17 cellular contexts compared by ENCODE assay signal in genomic region chr11:72634472-72635095, GRCh38. TPM values are rescaled to one million over a fixed set of nuclear protein-coding genes. Genes with fewer than 3 reads are reported as not detected.
DNase-seq lines count a peak whose midpoint lies in the region; ATAC-seq and TF ChIP-seq lines count a peak whose summit lies in the region.
"Had no signal": no experiment of that assay in that cellular context is flagged by ENCODE, and none has a peak within 500 bp of the region (broad histone marks: within the 10 kb centered on the region; RNA-seq: fewer than 3 reads in every experiment).

No MANE protein-coding gene starts in this region.

- no peak for TF ChIP-seq EP300 in gastroesophageal sphincter (IDR thresholded peaks at IDR 0.05)

- H3K27me3 ChIP-seq in left ventricle myocardium inferior (ENCODE audit: low read depth) (no peaks in the 10 kb centered on the region), right atrium auricular region (no peaks in the 10 kb centered on the region), gastroesophageal sphincter (no peaks in the 10 kb centered on the region), psoas muscle (ENCODE audit: insufficient read depth in 3 of 3, low read length in 2 of 3) (no peaks in the 10 kb centered on the region)

- H3K9me3 ChIP-seq in left ventricle myocardium inferior (replicated peaks), result no peaks in the 10 kb centered on the region
- no peaks in the 10 kb centered on the region for H3K9me3 ChIP-seq in right atrium auricular region
- H3K9me3 ChIP-seq in gastroesophageal sphincter, result no peaks in the 10 kb centered on the region
- no peaks in the 10 kb centered on the region for H3K9me3 ChIP-seq in psoas muscle
- H3K9me3 ChIP-seq: A549 had no signal

- H3K36me3 ChIP-seq in left ventricle myocardium inferior (no peaks in the 10 kb centered on the region), right atrium auricular region (no peaks in the 10 kb centered on the region), gastroesophageal sphincter (no peaks in the 10 kb centered on the region), psoas muscle (ENCODE audit: insufficient read depth in 1 of 2, low read depth in 1 of 2) (no peaks in the 10 kb centered on the region)

- WGBS in gastroesophageal sphincter (ENCODE audit: low coverage in 1 of 2), 2 donors, result 39% methylated on average over 4 of the region's 7 CpGs; no CpG with 5 or more reads in 1 of the 2 donors
- 58 to 77% (median 77%) methylated on average over 7 of the region's 7 CpGs for whole genome bisulfite sequencing in psoas muscle, 3 donors

- DNase-seq in left ventricle myocardium inferior, result peak; percentile 45
- no peak for DNase-seq in right atrium auricular region (ENCODE audit: low spot score)
- DNase-seq in psoas muscle, result peak in 1 of 2 donors; percentile 45
- DNase-seq in NCI-H2196 (lab: John Stamatoyannopoulos, UW; ENCODE audit: unreplicated experiment), result no peak
- DNase-seq: HFFc6, MM.1S, NCI-H1105 treated with DMSO at 0.1 percent for 48 hours, NCI-H187, NCI-H774, PC-9 had no signal

- H3K27ac ChIP-seq in left ventricle myocardium inferior (replicated peaks) (peak overlapping the region; percentile 85), right atrium auricular region (peak overlapping the region in 1 of 2 donors; percentile 84), gastroesophageal sphincter (peak overlapping the region in 3 of 4 donors; percentile 24 to 89 (median 81)), psoas muscle (peak overlapping the region; percentile 36)
- H3K27ac ChIP-seq: A549, C4-2B, KMS-11 had no signal

- no peak overlapping the region for H3K4me3 ChIP-seq in left ventricle myocardium inferior
- H3K4me3 ChIP-seq in right atrium auricular region, result no peak overlapping the region
- no peak overlapping the region for H3K4me3 ChIP-seq in gastroesophageal sphincter
- no peak overlapping the region for H3K4me3 ChIP-seq in psoas muscle
- H3K4me3 ChIP-seq: A549, PC-9 had no signal

- TF ChIP-seq CTCF in left ventricle myocardium inferior (IDR thresholded peaks at IDR 0.05; ENCODE audit: borderline replicate concordance), result no peak
- TF ChIP-seq CTCF in right atrium auricular region (IDR thresholded peaks at IDR 0.05), result no peak
- no peak for TF ChIP-seq CTCF in gastroesophageal sphincter (IDR thresholded peaks at IDR 0.05)
- TF ChIP-seq CTCF in psoas muscle (IDR thresholded peaks at IDR 0.05), result no peak

- intact Hi-C loops in left ventricle myocardium inferior (cut with micrococcal nuclease) (no loop called here), psoas muscle (cut with DNase I) (no loop called here)

- no peak for ATAC-seq in gastroesophageal sphincter
- no peak for ATAC-seq in psoas muscle
- no peak for ATAC-seq in HG02759 (IDR thresholded peaks at IDR 0.05; ENCODE audit: unreplicated experiment)
- no peak for ATAC-seq in GM18861 (IDR thresholded peaks at IDR 0.05; ENCODE audit: unreplicated experiment)
- no peak for ATAC-seq in HG03439 (IDR thresholded peaks at IDR 0.05; ENCODE audit: unreplicated experiment)
- ATAC-seq: A549 had no signal

- H3K4me1 ChIP-seq in left ventricle myocardium inferior, result peaks cover 97% of the 10 kb centered on the region
- H3K4me1 ChIP-seq in right atrium auricular region, result peaks cover 0 to 87% of the 10 kb centered on the region in 2 donors
- H3K4me1 ChIP-seq in gastroesophageal sphincter, result peaks cover 0 to 96% (median 18%) of the 10 kb centered on the region in 3 donors
- peaks cover 31% of the 10 kb centered on the region for H3K4me1 ChIP-seq in psoas muscle

- TF ChIP-seq POLR2A in gastroesophageal sphincter (IDR thresholded peaks at IDR 0.05), result no peak

RNA-seq across cellular contexts. Expression of gene PDE2A, which starts 39.6 kb away (rescaled TPM):
- total RNA-seq in left ventricle myocardium inferior, result 19.6 TPM
- total RNA-seq in right atrium auricular region, result 10 to 100 TPM; 23.1 to 34.2 TPM
- 10 to 100 TPM; 31.6 to 54.2 (median 35.4) TPM for total RNA-seq in gastroesophageal sphincter
- 10 to 100 TPM in 2 of 4 donors, 1 to 10 TPM in 2; 6.0 to 20.1 (median 10.1) TPM for total RNA-seq in psoas muscle
- polyA plus RNA-seq in psoas muscle, result 10 to 100 TPM in 1 of 3 donors, 1 to 10 TPM in 2; 6.9 to 16.6 (median 7.6) TPM
